9 cellular contexts compared by ENCODE assay signal in the genomic region with DNA sequence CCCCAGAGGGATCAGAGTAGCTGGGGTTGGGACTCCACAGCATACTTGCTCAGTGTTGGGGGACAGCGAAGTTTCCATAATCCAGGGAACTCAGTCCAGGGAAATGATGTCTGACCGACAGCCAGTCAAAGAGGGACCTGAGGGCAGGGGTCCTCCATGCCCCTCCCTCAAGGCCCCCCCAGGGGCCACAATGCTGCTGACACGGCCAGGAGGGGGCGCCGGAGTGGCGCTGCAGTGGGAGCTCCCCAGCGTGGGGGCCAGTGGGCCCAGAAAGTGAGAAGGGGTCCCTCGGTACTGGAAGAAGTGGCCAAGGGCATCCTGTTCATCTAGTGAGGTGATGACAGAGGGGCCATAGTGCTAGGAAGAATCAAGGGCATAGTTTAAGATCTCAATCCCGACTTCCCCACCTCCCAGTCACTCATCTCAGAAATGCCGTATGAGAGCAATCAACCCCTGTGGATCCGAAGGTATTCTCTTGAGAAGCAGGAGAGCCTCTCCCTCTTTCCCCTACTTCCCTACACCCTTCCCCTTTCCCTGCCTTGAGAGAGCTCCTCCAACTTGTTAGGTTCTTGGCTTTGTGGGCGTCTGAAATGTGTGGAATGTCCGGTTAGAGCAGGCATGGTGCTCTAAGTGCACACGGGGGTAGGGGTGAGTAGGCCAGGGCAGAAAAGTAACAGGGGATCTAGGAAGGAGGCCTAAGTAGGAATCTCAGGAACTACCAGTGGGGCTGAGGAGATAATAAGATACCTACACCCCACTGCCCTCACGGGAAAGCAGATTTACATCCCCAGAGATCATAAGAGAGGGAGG. TPM values are rescaled to one million over a fixed set of nuclear protein-coding genes. Genes with fewer than 3 reads are reported as not detected.
DNase-seq lines count a peak whose midpoint lies in the region; ATAC-seq, FAIRE-seq and TF ChIP-seq lines count a peak whose summit lies in the region.
"Had no signal": no experiment of that assay in that cellular context is flagged by ENCODE, and none has a peak within 500 bp of the region (broad histone marks: within the 10 kb centered on the region; RNA-seq: fewer than 3 reads in every experiment).

No MANE protein-coding gene starts in this region.

- H3K4me1 ChIP-seq in astrocyte (ENCODE audit: insufficient read depth, low read length) (peaks cover 22% of the 10 kb centered on the region), lower lobe of right lung (peaks cover 25% of the 10 kb centered on the region), colonic mucosa (peaks cover 10% of the 10 kb centered on the region)

- peak overlapping the region; percentile 42 for H3K4me3 Mint-ChIP-seq in astrocyte (ENCODE audit: unreplicated experiment)
- no peak overlapping the region for H3K4me3 Mint-ChIP-seq in activated CD4-positive, alpha-beta memory T cell treated with anti-CD3 and anti-CD28 coated beads for 36 hours

- peak overlapping the region; percentile 91 for H3K27ac Mint-ChIP-seq in astrocyte (ENCODE audit: unreplicated experiment)
- H3K27ac Mint-ChIP-seq in activated CD4-positive, alpha-beta memory T cell treated with anti-CD3 and anti-CD28 coated beads for 36 hours, result no peak overlapping the region

- no peaks in the 10 kb centered on the region for H3K79me2 ChIP-seq in astrocyte (ENCODE audit: insufficient read depth, low read length)

- H3K4me3 ChIP-seq in HFF-Myc (replicated peaks; ENCODE audit: low read depth, low read length) (no peak overlapping the region), astrocyte (ENCODE audit: insufficient read depth, low read depth, low read length) (no peak overlapping the region), lower lobe of right lung (no peak overlapping the region), colonic mucosa (no peak overlapping the region)

- H3K27me3 Mint-ChIP-seq in astrocyte (ENCODE audit: low read depth, unreplicated experiment), result no peaks in the 10 kb centered on the region
- no peaks in the 10 kb centered on the region for H3K27me3 Mint-ChIP-seq in activated CD4-positive, alpha-beta memory T cell treated with anti-CD3 and anti-CD28 coated beads for 36 hours

- intact Hi-C loops in lower lobe of right lung (cut with DNase I) (no loop called here), colonic mucosa (cut with DNase I) (loop anchor here (5.0 to 10.0 kb wide), 2 partner anchors 65 to 163 kb away; partner anchors contain the start of genes ITGA10 and PEX11B)
- intact Hi-C loops in activated CD4-positive, alpha-beta memory T cell treated with anti-CD3 and anti-CD28 coated beads for 36 hours (cut with micrococcal nuclease), result no loop called here

- H3K27me3 ChIP-seq in astrocyte (ENCODE audit: insufficient read depth, low read length) (no peaks in the 10 kb centered on the region), lower lobe of right lung (ENCODE audit: low read depth) (no peaks in the 10 kb centered on the region), colonic mucosa (no peaks in the 10 kb centered on the region)

- peak overlapping the region; percentile 48 for H3K4me2 ChIP-seq in astrocyte (ENCODE audit: low read length)

- DNase-seq in HFF-Myc (ENCODE audit: extremely low read depth, low read depth) (no peak), astrocyte (ENCODE audit: low read depth) (peak; percentile 82), lower lobe of right lung (no peak), NCI-H526 treated with DMSO at 0.1 percent for 48 hours (lab: John Stamatoyannopoulos, UW) (no peak), colonic mucosa (no peak)
- no peak for DNase-seq in activated CD4-positive, alpha-beta memory T cell treated with anti-CD3 and anti-CD28 coated beads for 36 hours
- DNase-seq: posterior cingulate gyrus had no signal

- peak; percentile 55 to 74 for ATAC-seq in lower lobe of right lung
- ATAC-seq in HG02623 (IDR thresholded peaks at IDR 0.05; ENCODE audit: unreplicated experiment), result no peak

- no peak overlapping the region for H3K27ac ChIP-seq in C4-2B
- H3K27ac ChIP-seq in astrocyte (ENCODE audit: low read depth, low read length), result peak overlapping the region; percentile 24
- H3K27ac ChIP-seq in lower lobe of right lung, result peak overlapping the region; percentile 60
- no peak overlapping the region for H3K27ac ChIP-seq in colonic mucosa

- H3K9me3 Mint-ChIP-seq in astrocyte (ENCODE audit: unreplicated experiment), result no peaks in the 10 kb centered on the region
- H3K9me3 Mint-ChIP-seq in activated CD4-positive, alpha-beta memory T cell treated with anti-CD3 and anti-CD28 coated beads for 36 hours, result no peaks in the 10 kb centered on the region

- TF ChIP-seq CTCF in C4-2B (conservative IDR thresholded peaks at IDR 0.05), result peak; percentile 47
- peak; percentile 51 for TF ChIP-seq CTCF in HFF-Myc (IDR thresholded peaks at IDR 0.05; ENCODE audit: low read depth, low read length, missing control alignments)
- TF ChIP-seq CTCF in astrocyte (IDR thresholded peaks at IDR 0.05; ENCODE audit: insufficient read depth, low read depth, low read length), result peak; percentile 26
- peak; percentile 34 for TF ChIP-seq CTCF in lower lobe of right lung (IDR thresholded peaks at IDR 0.05)
- no peak for TF ChIP-seq CTCF in colonic mucosa (IDR thresholded peaks at IDR 0.05)

- H3K36me3 ChIP-seq in astrocyte (ENCODE audit: insufficient read depth, low read length), result peaks cover 48% of the 10 kb centered on the region
- H3K36me3 ChIP-seq in lower lobe of right lung, result peaks cover 73% of the 10 kb centered on the region
- no peaks in the 10 kb centered on the region for H3K36me3 ChIP-seq in colonic mucosa

- FAIRE-seq in astrocyte (lab: Jason Lieb, UNC), result no peak

- peaks cover 23% of the 10 kb centered on the region for H3K4me1 Mint-ChIP-seq in astrocyte (ENCODE audit: low read depth, unreplicated experiment)
- peaks cover 11% of the 10 kb centered on the region for H3K4me1 Mint-ChIP-seq in activated CD4-positive, alpha-beta memory T cell treated with anti-CD3 and anti-CD28 coated beads for 36 hours (ENCODE audit: low read depth)

- POLR2A ChIA-PET in activated CD4-positive, alpha-beta memory T cell treated with anti-CD3 and anti-CD28 coated beads for 36 hours (lab: Charles Lee), result interaction anchor here (2.8 kb wide), 1 partner anchor 9 kb away, joined by 13 read pairs; the partner anchor contains the start of gene PIAS3

- CTCF ChIA-PET in activated CD4-positive, alpha-beta memory T cell treated with anti-CD3 and anti-CD28 coated beads for 36 hours (lab: Charles Lee), result interaction anchor here (0.6 to 9.4 kb wide), 10 partner anchors 8 to 183 kb away, joined by 3 to 158 read pairs (median 4); partner anchors contain the start of genes ITGA10, PIAS3, POLR3C and RNF115

- H3K9me3 ChIP-seq in astrocyte (ENCODE audit: insufficient read depth, low read depth, low read length), result no peaks in the 10 kb centered on the region
- H3K9me3 ChIP-seq in lower lobe of right lung, result no peaks in the 10 kb centered on the region
- no peaks in the 10 kb centered on the region for H3K9me3 ChIP-seq in colonic mucosa

- H3K9ac ChIP-seq in astrocyte (ENCODE audit: low read length), result peak overlapping the region; percentile 10
- no peak overlapping the region for H3K9ac ChIP-seq in colonic mucosa (ENCODE audit: low read depth in 2 of 2, low read length in 2 of 2)

- H3K36me3 Mint-ChIP-seq in astrocyte (ENCODE audit: low read depth, unreplicated experiment), result peaks cover 39% of the 10 kb centered on the region
- H3K36me3 Mint-ChIP-seq in activated CD4-positive, alpha-beta memory T cell treated with anti-CD3 and anti-CD28 coated beads for 36 hours, result peaks cover 7% of the 10 kb centered on the region

- no peak overlapping the region for H2AFZ ChIP-seq in astrocyte (ENCODE audit: low read depth, low read length)

- no peaks in the 10 kb centered on the region for H4K20me1 ChIP-seq in astrocyte (ENCODE audit: insufficient read depth, low read length)

RNA-seq across cellular contexts. Expression of gene NUDT17, which starts 4.1 kb away (rescaled TPM):
- 2.6 and 3.3 TPM in 2 replicates for total RNA-seq in astrocyte
- total RNA-seq in lower lobe of right lung, result 2.5 TPM
- total RNA-seq in colonic mucosa, result under 1 TPM; 0.69 to 0.82 TPM
- 1 to 10 TPM; 2.8 to 3.8 TPM for total RNA-seq in activated CD4-positive, alpha-beta memory T cell treated with anti-CD3 and anti-CD28 coated beads for 36 hours

RNA-seq across cellular contexts. Expression of gene PIAS3, which starts 9.3 kb away (rescaled TPM):
- total RNA-seq in astrocyte (42.6 and 49.9 TPM in 2 replicates), lower lobe of right lung (27.7 TPM), colonic mucosa (10 to 100 TPM; 14.1 to 15.8 TPM)
- 10 to 100 TPM; 17.8 to 17.9 TPM for total RNA-seq in activated CD4-positive, alpha-beta memory T cell treated with anti-CD3 and anti-CD28 coated beads for 36 hours

RNA-seq across cellular contexts. Expression of gene POLR3C, which starts 25.6 kb away (rescaled TPM):
- total RNA-seq in astrocyte, result 39.0 and 43.3 TPM in 2 replicates
- 26.3 TPM for total RNA-seq in lower lobe of right lung
- total RNA-seq in colonic mucosa, result 10 to 100 TPM; 17.2 to 18.8 TPM
- total RNA-seq in activated CD4-positive, alpha-beta memory T cell treated with anti-CD3 and anti-CD28 coated beads for 36 hours, result 10 to 100 TPM; 27.3 to 28.9 TPM

RNA-seq across cellular contexts. Expression of gene RNF115, which starts 25.7 kb away (rescaled TPM):
- 15.2 and 15.3 TPM in 2 replicates for total RNA-seq in astrocyte
- total RNA-seq in lower lobe of right lung, result 14.2 TPM
- total RNA-seq in colonic mucosa, result 1 to 10 TPM; 6.4 to 6.9 TPM
- total RNA-seq in activated CD4-positive, alpha-beta memory T cell treated with anti-CD3 and anti-CD28 coated beads for 36 hours, result 10 to 100 TPM; 10.1 TPM

RNA-seq across cellular contexts. Expression of gene ANKRD35, which starts 36.1 kb away (rescaled TPM):
- 0.07 and 0.16 TPM in 2 replicates for total RNA-seq in astrocyte
- total RNA-seq in lower lobe of right lung, result 1.5 TPM
- under 1 TPM; 0.53 to 0.59 TPM for total RNA-seq in colonic mucosa
- total RNA-seq in activated CD4-positive, alpha-beta memory T cell treated with anti-CD3 and anti-CD28 coated beads for 36 hours, result under 1 TPM; 0.24 to 0.36 TPM

Comparison
In these comparisons a context has a peak if more than half of its experiments do, and no peak if none do; other contexts are left out.
1. H3K27ac ChIP-seq: peak in astrocyte (single experiment) and lower lobe of right lung (single experiment); none in C4-2B (single experiment) and colonic mucosa (single experiment).